ENCODE assay signal across 16 cellular contexts in the genomic region with DNA sequence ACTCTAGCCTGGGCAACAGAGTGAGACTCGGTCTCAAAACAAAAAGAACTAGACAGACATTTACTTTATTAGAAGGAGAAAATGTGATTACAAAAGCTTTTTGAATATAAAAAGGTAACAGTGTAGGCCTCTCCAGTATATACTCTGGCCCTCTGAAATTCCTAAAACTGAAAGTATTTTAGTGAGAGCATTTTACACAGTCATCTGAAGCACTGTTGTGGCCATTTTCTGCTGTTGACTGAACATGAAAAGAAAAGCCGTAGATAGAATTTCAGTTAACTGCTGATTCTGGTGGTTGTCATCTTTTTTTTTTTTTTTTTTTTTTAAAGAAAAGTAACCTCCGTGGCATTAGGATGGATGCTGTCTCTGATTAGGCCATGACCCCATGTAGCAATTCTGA. TPM values are rescaled to one million over a fixed set of nuclear protein-coding genes. Genes with fewer than 3 reads are reported as not detected.
DNase-seq lines count a peak whose midpoint lies in the region; ATAC-seq lines count a peak whose summit lies in the region.
"Had no signal": no experiment of that assay in that cellular context is flagged by ENCODE, and none has a peak within 500 bp of the region (broad histone marks: within the 10 kb centered on the region; RNA-seq: fewer than 3 reads in every experiment).

No MANE protein-coding gene starts in this region.

- H3K9ac ChIP-seq in GM23248 = no peak overlapping the region

- no peaks in the 10 kb centered on the region; the same call in 1 of the 2 replicates for H3K36me3 ChIP-seq in GM23248 (ENCODE audit: low read depth)

- H3K9me3 Mint-ChIP-seq in T-helper 1 cell treated with Interleukin-12 subunit alpha and Interleukin-12 subunit beta and Interleukin-4 antibody, amounts not matched to agents 30 μg/mL and 1 μg/mL, for 36 hours = no peaks in the 10 kb centered on the region
- H3K9me3 Mint-ChIP-seq in activated T-cell treated with anti-CD3 and anti-CD28 coated beads, Interleukin-2, amount 50 U/mL, for 72 hours = no peaks in the 10 kb centered on the region
- no peaks in the 10 kb centered on the region for H3K9me3 Mint-ChIP-seq in activated T-helper 17 cell treated with anti-CD3 and anti-CD28 coated beads, Interleukin-2, amount 50 U/mL, for 72 hours
- H3K9me3 Mint-ChIP-seq: CD4-positive, alpha-beta T cell; H9 had no signal

- no peak overlapping the region for H3K4me3 ChIP-seq in GM23248
- H3K4me3 ChIP-seq: A549 had no signal

- in situ Hi-C loops in GM23248 (cut with MboI) = no loop called here

- 89 to 97% methylated on average over 2 to 3 of the region's 3 CpGs for WGBS in GM23248 (ENCODE audit: low coverage in 1 of 2, low lambda C conversion rate in 2 of 2, missing lambda C conversion rate in 2 of 2), 2 experiments

- H3K27ac ChIP-seq in GM23248 = no peak overlapping the region
- H3K27ac ChIP-seq: 22Rv1, A549, C4-2B had no signal

- ATAC-seq in activated T-cell treated with anti-CD3 and anti-CD28 coated beads, Interleukin-2, amount 50 U/mL, for 72 hours (replicated peaks in 1 of 2) = peak; percentile 45 to 75
- ATAC-seq in activated T-helper 17 cell treated with anti-CD3 and anti-CD28 coated beads, Interleukin-2, amount 50 U/mL, for 72 hours (replicated peaks) = peak; percentile 57
- ATAC-seq: A549, HepG2 had no signal

- H3K9me3 ChIP-seq in GM23248 (ENCODE audit: low read depth) = no peaks in the 10 kb centered on the region
- H3K9me3 ChIP-seq: A549, Caco-2 had no signal

- H3K27me3 ChIP-seq in GM23248 (replicated peaks; ENCODE audit: insufficient read depth) = no peaks in the 10 kb centered on the region

- DNase-seq in T-helper 1 cell = no peak
- DNase-seq in activated T-cell treated with anti-CD3 and anti-CD28 coated beads, Interleukin-2, amount 50 U/mL, for 72 hours = no peak
- no peak for DNase-seq in activated T-cell treated with anti-CD3 and anti-CD28 coated beads, Interleukin-2, amount 50 U/mL, for 48 hours
- DNase-seq in NCI-H524 treated with DMSO at 0.1 percent for 48 hours (lab: John Stamatoyannopoulos, UW) = no peak
- DNase-seq in GM23248 = no peak
- DNase-seq: AML-193; Caco-2; CD4-positive, alpha-beta T cell; GDM1; H9 had no signal

- H3K4me3 Mint-ChIP-seq in T-helper 1 cell treated with Interleukin-12 subunit alpha and Interleukin-12 subunit beta and Interleukin-4 antibody, amounts not matched to agents 30 μg/mL and 1 μg/mL, for 36 hours = no peak overlapping the region
- H3K4me3 Mint-ChIP-seq in activated T-cell treated with anti-CD3 and anti-CD28 coated beads, Interleukin-2, amount 50 U/mL, for 72 hours = peak overlapping the region in 1 of 2 donors; percentile 29
- no peak overlapping the region for H3K4me3 Mint-ChIP-seq in activated T-helper 17 cell treated with anti-CD3 and anti-CD28 coated beads, Interleukin-2, amount 50 U/mL, for 72 hours
- H3K4me3 Mint-ChIP-seq: CD4-positive, alpha-beta T cell; H9 had no signal

- peaks cover 2% of the 10 kb centered on the region for H3K4me1 Mint-ChIP-seq in T-helper 1 cell treated with Interleukin-12 subunit alpha and Interleukin-12 subunit beta and Interleukin-4 antibody, amounts not matched to agents 30 μg/mL and 1 μg/mL, for 36 hours (ENCODE audit: low read depth)
- peaks cover 8% of the 10 kb centered on the region for H3K4me1 Mint-ChIP-seq in activated T-cell treated with anti-CD3 and anti-CD28 coated beads, Interleukin-2, amount 50 U/mL, for 72 hours (ENCODE audit: low read depth)
- H3K4me1 Mint-ChIP-seq in activated T-helper 17 cell treated with anti-CD3 and anti-CD28 coated beads, Interleukin-2, amount 50 U/mL, for 72 hours = peaks cover 3% of the 10 kb centered on the region

- peaks cover 98% of the 10 kb centered on the region for H3K79me2 ChIP-seq in GM23248 (ENCODE audit: insufficient read depth)

- H3K36me3 Mint-ChIP-seq in T-helper 1 cell treated with Interleukin-12 subunit alpha and Interleukin-12 subunit beta and Interleukin-4 antibody, amounts not matched to agents 30 μg/mL and 1 μg/mL, for 36 hours (ENCODE audit: low read depth) = no peaks in the 10 kb centered on the region
- no peaks in the 10 kb centered on the region for H3K36me3 Mint-ChIP-seq in activated T-cell treated with anti-CD3 and anti-CD28 coated beads, Interleukin-2, amount 50 U/mL, for 72 hours (ENCODE audit: insufficient read depth in 2 of 2)
- H3K36me3 Mint-ChIP-seq in activated T-helper 17 cell treated with anti-CD3 and anti-CD28 coated beads, Interleukin-2, amount 50 U/mL, for 72 hours (ENCODE audit: low read depth) = no peaks in the 10 kb centered on the region

- H3F3A ChIP-seq in GM23248 (ENCODE audit: insufficient read depth) = no peaks in the 10 kb centered on the region

- no peak overlapping the region for H3K4me2 ChIP-seq in GM23248 (ENCODE audit: unreplicated experiment)
- H3K4me2 ChIP-seq: A549 had no signal

- H3K27me3 Mint-ChIP-seq in T-helper 1 cell treated with Interleukin-12 subunit alpha and Interleukin-12 subunit beta and Interleukin-4 antibody, amounts not matched to agents 30 μg/mL and 1 μg/mL, for 36 hours (ENCODE audit: low read depth) = no peaks in the 10 kb centered on the region
- H3K27me3 Mint-ChIP-seq in activated T-cell treated with anti-CD3 and anti-CD28 coated beads, Interleukin-2, amount 50 U/mL, for 72 hours (ENCODE audit: low read depth) = no peaks in the 10 kb centered on the region
- H3K27me3 Mint-ChIP-seq in activated T-helper 17 cell treated with anti-CD3 and anti-CD28 coated beads, Interleukin-2, amount 50 U/mL, for 72 hours = no peaks in the 10 kb centered on the region
- H3K27me3 Mint-ChIP-seq: CD4-positive, alpha-beta T cell had no signal

- H3K9me2 ChIP-seq in GM23248 (ENCODE audit: insufficient read depth) = no peaks in the 10 kb centered on the region

- H3K27ac Mint-ChIP-seq in T-helper 1 cell treated with Interleukin-12 subunit alpha and Interleukin-12 subunit beta and Interleukin-4 antibody, amounts not matched to agents 30 μg/mL and 1 μg/mL, for 36 hours = peak overlapping the region; percentile 15
- peak overlapping the region; percentile 42 for H3K27ac Mint-ChIP-seq in activated T-cell treated with anti-CD3 and anti-CD28 coated beads, Interleukin-2, amount 50 U/mL, for 72 hours
- no peak overlapping the region for H3K27ac Mint-ChIP-seq in activated T-helper 17 cell treated with anti-CD3 and anti-CD28 coated beads, Interleukin-2, amount 50 U/mL, for 72 hours
- H3K27ac Mint-ChIP-seq: CD4-positive, alpha-beta T cell; H9 had no signal

- peaks cover 37% of the 10 kb centered on the region for H4K20me1 ChIP-seq in GM23248 (ENCODE audit: insufficient read depth)

- H3K4me1 ChIP-seq in GM23248 (ENCODE audit: insufficient read depth) = no peaks in the 10 kb centered on the region

- no peak overlapping the region for H2AFZ ChIP-seq in GM23248

RNA-seq across cellular contexts. Expression of a gene that starts 15.6 kb away (rescaled TPM):
- 10 to 100 TPM; 11.2 to 13.8 TPM for total RNA-seq in activated T-cell treated with anti-CD3 and anti-CD28 coated beads, Interleukin-2, amount 50 U/mL, for 72 hours
- total RNA-seq in activated T-helper 17 cell treated with anti-CD3 and anti-CD28 coated beads, Interleukin-2, amount 50 U/mL, for 72 hours = 10 to 100 TPM; 13.7 to 20.1 TPM
- total RNA-seq in GM23248 (2014; rRNA removed; shearing (Covaris generic)) = 154 and 161 TPM in 2 replicates
- polyA plus RNA-seq in GM23248 (2016; fragmentation: Nextera tagmentation; extraction: Ambion mirVana) = 153 and 157 TPM in 2 replicates
